In genomic region chr1:118821801-118822200, GRCh38 we compare ENCODE assay signal across 18 cellular contexts.
"Had no signal": no experiment of that assay in that cellular context is flagged by ENCODE, and none has a peak within 500 bp of the region (broad histone marks: within the 10 kb centered on the region; RNA-seq: fewer than 3 reads in every experiment).

No MANE protein-coding gene starts in this region.

- H3K4me1 ChIP-seq: adrenal gland, left lung, stomach, thyroid gland had no signal

- H3K4me3 Mint-ChIP-seq: activated CD4-positive, alpha-beta T cell treated with anti-CD3 and anti-CD28 coated beads, Interleukin-2, amount 10 ng/mL, durations not matched to agents 7 days and 5 days; activated naive CD4-positive, alpha-beta T cell treated with anti-CD3 and anti-CD28 coated beads, Interleukin-2, amount 10 ng/mL, durations not matched to agents 7 days and 5 days; activated T-helper 17 cell treated with anti-CD3 and anti-CD28 coated beads, Interleukin-2, amount 50 U/mL, for 72 hours; central memory CD8-positive, alpha-beta T cell; effector memory CD8-positive, alpha-beta T cell; nephron progenitor cell; T-helper 1 cell treated with Interleukin-12 subunit alpha and Interleukin-12 subunit beta and Interleukin-4 antibody, amounts not matched to agents 30 μg/mL and 1 μg/mL, for 36 hours had no signal

- ATAC-seq: activated T-helper 17 cell treated with anti-CD3 and anti-CD28 coated beads, Interleukin-2, amount 50 U/mL, for 72 hours; effector memory CD8-positive, alpha-beta T cell; left lung had no signal

- DNase-seq: activated CD4-positive, alpha-beta T cell treated with anti-CD3 and anti-CD28 coated beads, Interleukin-2, amount 10 ng/mL, durations not matched to agents 7 days and 5 days; activated CD4-positive, CD25-positive, alpha-beta regulatory T cell; activated CD8-positive, alpha-beta memory T cell treated with anti-CD3 and anti-CD28 coated beads for 24 hours; activated naive CD4-positive, alpha-beta T cell treated with anti-CD3 and anti-CD28 coated beads, Interleukin-2, amount 10 ng/mL, durations not matched to agents 7 days and 5 days; adrenal gland; effector memory CD8-positive, alpha-beta T cell; head of caudate nucleus; left lung; mesenchymal stem cell; nephron progenitor cell; stimulated activated CD4-positive, alpha-beta T cell treated with anti-CD3 and anti-CD28 coated beads, Interleukin-4, amount 100 ng/mL, for 4 hours; stomach; thyroid gland had no signal

- H3K4me1 Mint-ChIP-seq: activated CD4-positive, alpha-beta T cell treated with anti-CD3 and anti-CD28 coated beads, Interleukin-2, amount 10 ng/mL, durations not matched to agents 7 days and 5 days; activated naive CD4-positive, alpha-beta T cell treated with anti-CD3 and anti-CD28 coated beads, Interleukin-2, amount 10 ng/mL, durations not matched to agents 7 days and 5 days; activated T-helper 17 cell treated with anti-CD3 and anti-CD28 coated beads, Interleukin-2, amount 50 U/mL, for 72 hours; central memory CD8-positive, alpha-beta T cell had no signal

- H3K27me3 ChIP-seq: adrenal gland, left lung, stomach, thyroid gland had no signal

- H3K9me3 ChIP-seq: adrenal gland, stomach, thyroid gland had no signal

- H3K27me3 Mint-ChIP-seq: activated CD4-positive, alpha-beta T cell treated with anti-CD3 and anti-CD28 coated beads, Interleukin-2, amount 10 ng/mL, durations not matched to agents 7 days and 5 days; activated naive CD4-positive, alpha-beta T cell treated with anti-CD3 and anti-CD28 coated beads, Interleukin-2, amount 10 ng/mL, durations not matched to agents 7 days and 5 days; activated T-helper 17 cell treated with anti-CD3 and anti-CD28 coated beads, Interleukin-2, amount 50 U/mL, for 72 hours; central memory CD8-positive, alpha-beta T cell; effector memory CD8-positive, alpha-beta T cell had no signal

- H3K36me3 ChIP-seq: adrenal gland, left lung, stomach, thyroid gland had no signal

- H3K27ac ChIP-seq: adrenal gland, epithelial cell of prostate, left lung, skin epidermis, stomach, thyroid gland had no signal

- H3K27ac Mint-ChIP-seq: activated CD4-positive, alpha-beta T cell treated with anti-CD3 and anti-CD28 coated beads, Interleukin-2, amount 10 ng/mL, durations not matched to agents 7 days and 5 days; activated naive CD4-positive, alpha-beta T cell treated with anti-CD3 and anti-CD28 coated beads, Interleukin-2, amount 10 ng/mL, durations not matched to agents 7 days and 5 days; activated T-helper 17 cell treated with anti-CD3 and anti-CD28 coated beads, Interleukin-2, amount 50 U/mL, for 72 hours; effector memory CD8-positive, alpha-beta T cell; nephron progenitor cell; T-helper 1 cell treated with Interleukin-12 subunit alpha and Interleukin-12 subunit beta and Interleukin-4 antibody, amounts not matched to agents 30 μg/mL and 1 μg/mL, for 36 hours had no signal

- H3K4me3 ChIP-seq: adrenal gland, left lung, skin epidermis, stomach, thyroid gland had no signal
